Comparison of ENCODE assay signal across 10 cellular contexts in the genomic region with DNA sequence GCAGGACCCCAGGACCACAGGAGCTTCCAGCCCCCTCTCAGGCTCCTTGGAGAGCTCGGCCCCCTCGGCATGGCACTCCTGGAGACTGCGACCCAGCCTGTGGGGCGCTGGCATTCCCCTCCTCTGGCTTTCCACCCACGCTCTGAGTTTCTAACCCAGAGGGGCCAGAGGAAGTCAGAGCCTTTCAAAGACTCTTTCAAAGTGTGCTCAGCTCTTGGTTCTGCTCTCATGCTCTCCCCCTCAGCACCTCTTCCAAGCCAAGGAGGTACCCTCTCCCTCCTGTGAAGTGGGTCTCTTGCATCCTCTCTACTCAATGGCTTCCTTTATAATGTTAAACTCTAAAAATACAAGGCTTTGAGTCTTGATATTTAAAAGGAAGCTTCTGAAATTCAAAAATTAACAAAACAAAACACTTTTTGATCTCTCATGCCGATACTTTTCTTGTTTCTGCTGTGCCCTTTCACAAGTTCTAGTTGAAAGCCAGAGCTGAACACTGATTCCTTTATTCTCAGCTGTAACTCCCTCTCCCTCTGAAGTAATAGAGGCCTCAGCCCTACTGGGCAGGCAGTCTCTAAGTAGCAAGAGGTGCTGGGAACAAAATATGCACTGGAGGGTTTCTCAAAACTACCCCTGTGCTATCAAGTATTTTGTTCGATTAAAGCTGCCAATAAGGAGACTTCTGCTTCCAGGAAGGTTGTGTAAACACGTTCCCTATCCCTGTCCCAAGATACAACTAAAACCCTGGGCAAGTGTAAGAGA.
A peak's percentile ranks its signal among the peaks of the same experiment; 100 is the strongest.
DNase-seq lines count a peak whose midpoint lies in the region; ATAC-seq lines count a peak whose summit lies in the region.
"Had no signal": no experiment of that assay in that cellular context is flagged by ENCODE, and none has a peak within 500 bp of the region (broad histone marks: within the 10 kb centered on the region; RNA-seq: fewer than 3 reads in every experiment).

No MANE protein-coding gene starts in this region.

- no peak for DNase-seq in activated T-cell treated with anti-CD3 and anti-CD28 coated beads, Interleukin-2, amount 50 U/mL, for 4 hours
- peak in 29 of 42 donors; percentile 8 to 75 (median 38) for DNase-seq in head of caudate nucleus
- peak; percentile 5 to 8 for DNase-seq in stimulated activated CD4-positive, alpha-beta T cell treated with anti-CD3 and anti-CD28 coated beads, Interleukin-4, amount 100 ng/mL, for 4 hours
- DNase-seq in SKM-1 (lab: John Stamatoyannopoulos, UW; ENCODE audit: unreplicated experiment) = no peak
- DNase-seq in NCI-H82 (lab: John Stamatoyannopoulos, UW) = no peak
- DNase-seq in NOMO-1 (lab: John Stamatoyannopoulos, UW; ENCODE audit: unreplicated experiment in 2 of 2) = no peak
- no peak for DNase-seq in NOMO-1 treated with DMSO at 0.1 percent for 48 hours (lab: John Stamatoyannopoulos, UW; ENCODE audit: unreplicated experiment)
- DNase-seq: NCI-H2029 treated with DMSO at 0.1 percent for 48 hours, SHP77 had no signal

- ATAC-seq in GM18868 (IDR thresholded peaks at IDR 0.05; ENCODE audit: unreplicated experiment) = peak; percentile 47
- peak; percentile 74 to 82 for ATAC-seq in activated T-cell treated with anti-CD3 and anti-CD28 coated beads, Interleukin-2, amount 50 U/mL, for 4 hours

- H3K36me3 Mint-ChIP-seq in activated T-cell treated with anti-CD3 and anti-CD28 coated beads, Interleukin-2, amount 50 U/mL, for 4 hours (ENCODE audit: insufficient read depth) = no peaks in the 10 kb centered on the region

- intact Hi-C loops in head of caudate nucleus (cut with DNase I) = no loop called here

- peaks cover 15% of the 10 kb centered on the region for H3K4me1 Mint-ChIP-seq in activated T-cell treated with anti-CD3 and anti-CD28 coated beads, Interleukin-2, amount 50 U/mL, for 4 hours (ENCODE audit: low read depth)

- peaks cover 5% of the 10 kb centered on the region for H3K9me3 Mint-ChIP-seq in activated T-cell treated with anti-CD3 and anti-CD28 coated beads, Interleukin-2, amount 50 U/mL, for 4 hours

- no peak overlapping the region for H3K4me3 Mint-ChIP-seq in activated T-cell treated with anti-CD3 and anti-CD28 coated beads, Interleukin-2, amount 50 U/mL, for 4 hours

- H3K27me3 Mint-ChIP-seq in activated T-cell treated with anti-CD3 and anti-CD28 coated beads, Interleukin-2, amount 50 U/mL, for 4 hours (ENCODE audit: low read depth) = no peaks in the 10 kb centered on the region

Comparison
In these comparisons a context has a peak if more than half of its experiments do, and no peak if none do; other contexts are left out.
1. DNase-seq: peak in head of caudate nucleus (29 of 42) and stimulated activated CD4-positive, alpha-beta T cell treated with anti-CD3 and anti-CD28 coated beads, Interleukin-4, amount 100 ng/mL, for 4 hours (2 of 2); none in activated T-cell treated with anti-CD3 and anti-CD28 coated beads, Interleukin-2, amount 50 U/mL, for 4 hours (single experiment), SKM-1 (single experiment), NCI-H82 (single experiment), NOMO-1 (0 of 2) and NOMO-1 treated with DMSO at 0.1 percent for 48 hours (single experiment).